Comparison of ENCODE assay signal across 12 cellular contexts in the genomic region with DNA sequence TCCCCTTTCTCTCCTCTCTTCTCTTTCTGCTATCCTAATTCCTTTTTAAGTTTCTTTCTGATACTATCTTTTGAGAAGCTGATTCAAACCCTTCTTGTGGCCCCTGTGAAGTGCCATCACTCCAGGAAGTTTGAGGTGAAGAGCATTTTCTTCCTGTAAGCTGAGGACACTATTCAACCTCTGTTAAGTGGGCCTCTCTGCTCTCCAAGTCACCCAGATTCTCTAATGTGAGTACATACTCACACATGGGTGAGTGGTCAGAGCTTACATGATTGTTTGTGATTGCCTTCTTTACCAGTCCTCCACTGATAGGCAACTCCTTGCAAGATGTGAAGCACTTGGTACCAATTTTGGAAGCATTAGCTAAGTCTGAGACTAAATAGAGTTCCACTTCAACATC.
"Had no signal": no experiment of that assay in that cellular context is flagged by ENCODE, and none has a peak within 500 bp of the region (broad histone marks: within the 10 kb centered on the region; RNA-seq: fewer than 3 reads in every experiment).

No MANE protein-coding gene starts in this region.

- H3K27me3 ChIP-seq: uterus had no signal

- H3K4me1 ChIP-seq: uterus had no signal

- DNase-seq: activated CD4-positive, alpha-beta T cell treated with anti-CD3 and anti-CD28 coated beads, Interleukin-2, amount 50 U/mL, for 1 hour; activated effector memory CD4-positive, alpha-beta T cell treated with Interleukin-2 at 50 U/mL for 16 hours; amniotic stem cell; erythroblast; left ventricle myocardium superior; mesendoderm; stimulated activated CD4-positive, alpha-beta T cell treated with anti-CD3 and anti-CD28 coated beads, Interleukin-4, amount 100 ng/mL, for 1 hour; stimulated activated CD8-positive, alpha-beta memory T cell treated with anti-CD3 and anti-CD28 coated beads, Interleukin-4, amount 100 ng/mL, for 48 hours; uterus had no signal

- ATAC-seq: left ventricle myocardium superior had no signal

- H3K27ac Mint-ChIP-seq: brain; dendritic cell treated with granulocyte-macrophage colony-stimulating factor and Interleukin-4, amounts not matched to agents 40 ng/mL and 50 ng/mL, for 4 days had no signal

- H3K4me1 Mint-ChIP-seq: brain, neural crest cell had no signal

- H3K4me3 Mint-ChIP-seq: brain; dendritic cell treated with granulocyte-macrophage colony-stimulating factor and Interleukin-4, amounts not matched to agents 40 ng/mL and 50 ng/mL, for 4 days; neural crest cell had no signal

- H3K4me3 ChIP-seq: uterus had no signal

- H3K9me3 Mint-ChIP-seq: dendritic cell treated with granulocyte-macrophage colony-stimulating factor and Interleukin-4, amounts not matched to agents 40 ng/mL and 50 ng/mL, for 4 days had no signal

- H3K36me3 Mint-ChIP-seq: brain had no signal

- H3K27ac ChIP-seq: uterus had no signal

- H3K9me3 ChIP-seq: uterus had no signal

- H3K36me3 ChIP-seq: uterus had no signal
